In genomic region chr3:33645060-33645841, GRCh38 we compare ENCODE assay signal across 8 cellular contexts.
DNase-seq lines count a peak whose midpoint lies in the region; TF ChIP-seq lines count a peak whose summit lies in the region.

No MANE protein-coding gene starts in this region.

- H3K4me3 ChIP-seq in iPS-18c (ENCODE audit: insufficient read depth, low read depth, low read length): peak overlapping the region; percentile 30; the same call in 1 of the 2 replicates
- peak overlapping the region; percentile 43 for H3K4me3 ChIP-seq in smooth muscle cell

- peak overlapping the region; percentile 76 for H3K4me2 ChIP-seq in smooth muscle cell

- peak overlapping the region; percentile 38 for H3K9ac ChIP-seq in smooth muscle cell (ENCODE audit: low read depth)

- no peaks in the 10 kb centered on the region for H3K4me1 ChIP-seq in smooth muscle cell (ENCODE audit: low read depth)

- H3F3A ChIP-seq in smooth muscle cell (ENCODE audit: low read depth): no peaks in the 10 kb centered on the region

- H3K79me2 ChIP-seq in smooth muscle cell (ENCODE audit: low read depth): peaks cover 21% of the 10 kb centered on the region

- in situ Hi-C loops in Caki2 (cut with HindIII; ENCODE audit: low pct_unique_long_range_greater_than_20kb, low sequenced_read_pairs): no loop called here

- 71% methylated on average over 5 of the region's 5 CpGs for WGBS in smooth muscle cell (ENCODE audit: low lambda C conversion rate)

- DNase-seq in Caki2 (ENCODE audit: low read depth) (peak; percentile 40), NCI-H2196 (lab: John Stamatoyannopoulos, UW; ENCODE audit: unreplicated experiment) (peak; percentile 19), astrocyte of the hippocampus (ENCODE audit: low read depth, low spot score) (peak; percentile 76), smooth muscle cell (lab: John Stamatoyannopoulos, UW; ENCODE audit: unreplicated experiment) (no peak), SW 1271 (lab: John Stamatoyannopoulos, UW) (no peak), epidermal melanocyte (ENCODE audit: insufficient read length, low spot score) (no peak), mucosa of gallbladder (ENCODE audit: low spot score) (no peak)

- peak overlapping the region; percentile 33 for H3K27ac ChIP-seq in smooth muscle cell (ENCODE audit: low read depth)

- H2AFZ ChIP-seq in smooth muscle cell (ENCODE audit: low read depth): no peak overlapping the region

- no peaks in the 10 kb centered on the region for H4K20me1 ChIP-seq in smooth muscle cell (ENCODE audit: low read depth)

- TF ChIP-seq CTCF in smooth muscle cell (IDR thresholded peaks at IDR 0.05; ENCODE audit: borderline replicate concordance, insufficient read depth, poor library complexity, severe bottlenecking): no peak

- no peaks in the 10 kb centered on the region for H3K36me3 ChIP-seq in smooth muscle cell (ENCODE audit: low read depth)

- no peaks in the 10 kb centered on the region for H3K9me3 ChIP-seq in iPS-18c (ENCODE audit: control insufficient read depth, insufficient read depth, low read length)
- no peaks in the 10 kb centered on the region for H3K9me3 ChIP-seq in smooth muscle cell (replicated peaks; ENCODE audit: low read depth)

- no peaks in the 10 kb centered on the region for H3K27me3 ChIP-seq in smooth muscle cell (ENCODE audit: low read depth)

Comparison
In these comparisons a context has a peak if more than half of its experiments do, and no peak if none do; other contexts are left out.
1. DNase-seq: peak in Caki2 (single experiment), NCI-H2196 (single experiment) and astrocyte of the hippocampus (single experiment); none in smooth muscle cell (single experiment), SW 1271 (0 of 2), epidermal melanocyte (single experiment) and mucosa of gallbladder (single experiment).